ENCODE assay signal across 20 cellular contexts in genomic region chr17:75626496-75627038, GRCh38. TPM values are rescaled to one million over a fixed set of nuclear protein-coding genes. Genes with fewer than 3 reads are reported as not detected.
"Had no signal": no experiment of that assay in that cellular context is flagged by ENCODE, and none has a peak within 500 bp of the region (broad histone marks: within the 10 kb centered on the region; RNA-seq: fewer than 3 reads in every experiment).

No MANE protein-coding gene starts in this region.

- H3K4me3 ChIP-seq: colonic mucosa, gastroesophageal sphincter, lung, neural progenitor cell, ovary, tibial nerve, uterus had no signal

- DNase-seq: activated gamma-delta T cell; amniotic stem cell; central memory CD4-positive, alpha-beta T cell; colonic mucosa; left colon; ovary; stimulated activated CD4-positive, alpha-beta T cell treated with anti-CD3 and anti-CD28 coated beads, Interleukin-2, amount 100 ng/mL, for 48 hours; stimulated activated naive CD4-positive, alpha-beta T cell; uterus had no signal

- FAIRE-seq: endometrium, islet of Langerhans had no signal

- H3K27me3 Mint-ChIP-seq: activated CD4-positive, alpha-beta T cell treated with anti-CD3 and anti-CD28 coated beads, Interleukin-2, amount 10 ng/mL, durations not matched to agents 7 days and 5 days; activated naive CD8-positive, alpha-beta T cell had no signal

- H3K4me1 ChIP-seq: colonic mucosa, gastroesophageal sphincter, neural progenitor cell, uterus had no signal

- ATAC-seq: gastroesophageal sphincter had no signal

- H3K27ac ChIP-seq: colonic mucosa, gastroesophageal sphincter, neural progenitor cell, ovary, tibial nerve, uterus had no signal

- H3K9ac ChIP-seq: neural progenitor cell had no signal

- H2AFZ ChIP-seq: neural progenitor cell had no signal

- H3K9me3 Mint-ChIP-seq: activated CD4-positive, alpha-beta T cell treated with anti-CD3 and anti-CD28 coated beads, Interleukin-2, amount 10 ng/mL, durations not matched to agents 7 days and 5 days; activated T-cell treated with anti-CD3 and anti-CD28 coated beads, Interleukin-2, amount 50 U/mL, for 72 hours; mesothelial cell of epicardium; neural progenitor cell had no signal

- H3K9me3 ChIP-seq: colonic mucosa, gastroesophageal sphincter, ovary, tibial nerve, uterus had no signal

- H3K27ac Mint-ChIP-seq: activated CD4-positive, alpha-beta T cell treated with anti-CD3 and anti-CD28 coated beads, Interleukin-2, amount 10 ng/mL, durations not matched to agents 7 days and 5 days; activated naive CD8-positive, alpha-beta T cell; activated T-cell treated with anti-CD3 and anti-CD28 coated beads, Interleukin-2, amount 50 U/mL, for 72 hours; mesothelial cell of epicardium; neural progenitor cell had no signal

- H3K4me1 Mint-ChIP-seq: activated CD4-positive, alpha-beta T cell treated with anti-CD3 and anti-CD28 coated beads, Interleukin-2, amount 10 ng/mL, durations not matched to agents 7 days and 5 days had no signal

- H3K4me3 Mint-ChIP-seq: activated CD4-positive, alpha-beta T cell treated with anti-CD3 and anti-CD28 coated beads, Interleukin-2, amount 10 ng/mL, durations not matched to agents 7 days and 5 days; activated naive CD8-positive, alpha-beta T cell; activated T-cell treated with anti-CD3 and anti-CD28 coated beads, Interleukin-2, amount 50 U/mL, for 72 hours; mesothelial cell of epicardium; neural progenitor cell had no signal

- H3K4me2 ChIP-seq: neural progenitor cell had no signal

- H3K27me3 ChIP-seq: colonic mucosa, gastroesophageal sphincter, neural progenitor cell, ovary, tibial nerve, uterus had no signal

- H3K36me3 ChIP-seq: colonic mucosa, neural progenitor cell, ovary, uterus had no signal

RNA-seq across cellular contexts. Expression of gene SMIM5, which starts 6.7 kb away (rescaled TPM):
- total RNA-seq: pulmonary artery endothelial cell had no signal
